Comparison of ENCODE assay signal across 9 cellular contexts in genomic region chr6:106519460-106520394, GRCh38.
DNase-seq lines count a peak whose midpoint lies in the region; ATAC-seq lines count a peak whose summit lies in the region.
"Had no signal": no experiment of that assay in that cellular context is flagged by ENCODE, and none has a peak within 500 bp of the region (broad histone marks: within the 10 kb centered on the region; RNA-seq: fewer than 3 reads in every experiment).

No MANE protein-coding gene starts in this region.

- H3K27ac ChIP-seq in SJCRH30: no peak overlapping the region
- H3K27ac ChIP-seq: 22Rv1 had no signal

- H3K4me1 ChIP-seq in SJCRH30: 0 out of 2 replicates have a peak, but pooled peaks cover 3% of the 10 kb centered on the region

- H3K36me3 ChIP-seq in SJCRH30: no peaks in the 10 kb centered on the region

- peak; percentile 47 for ATAC-seq in HG03108 (IDR thresholded peaks at IDR 0.05; ENCODE audit: unreplicated experiment)

- no peaks in the 10 kb centered on the region for H3K27me3 ChIP-seq in SJCRH30

- DNase-seq in DMS53 (lab: John Stamatoyannopoulos, UW): peak; percentile 24
- DNase-seq in DMS53 treated with DMSO at 0.1 percent for 48 hours (lab: John Stamatoyannopoulos, UW; ENCODE audit: unreplicated experiment): no peak
- peak; percentile 27 to 36 for DNase-seq in SJCRH30
- peak in 3 of 4 experiments; percentile 27 to 42 (median 31) for DNase-seq in activated naive CD4-positive, alpha-beta T cell (lab: John Stamatoyannopoulos, UW)
- peak; percentile 89 for DNase-seq in islet precursor cell
- DNase-seq in stimulated activated CD8-positive, alpha-beta memory T cell treated with anti-CD3 and anti-CD28 coated beads, Interleukin-2, amount 100 ng/mL, for 48 hours (ENCODE audit: low read depth in 2 of 2): peak; percentile 43 to 73
- DNase-seq in retina: no peak

- no peaks in the 10 kb centered on the region for H3K9me3 ChIP-seq in SJCRH30 (replicated peaks)

- no peak overlapping the region for H3K4me3 ChIP-seq in SJCRH30

Comparison
In these comparisons a context has a peak if more than half of its experiments do, and no peak if none do; other contexts are left out.
1. DNase-seq: peak in DMS53 (single experiment), SJCRH30 (2 of 2), activated naive CD4-positive, alpha-beta T cell (3 of 4), islet precursor cell (single experiment) and stimulated activated CD8-positive, alpha-beta memory T cell treated with anti-CD3 and anti-CD28 coated beads, Interleukin-2, amount 100 ng/mL, for 48 hours (2 of 2); none in DMS53 treated with DMSO at 0.1 percent for 48 hours (single experiment) and retina (single experiment).